Comparison of ENCODE assay signal across 1 cellular context in genomic region chr20:47751449-47751848, GRCh38.
TF ChIP-seq lines count a peak whose summit lies in the region.

No MANE protein-coding gene starts in this region.

TF ChIP-seq in HepG2, 621 proteins besides CTCF, POLR2A, EP300 and RAD21 (continued from another document):
- TF ChIP-seq ZNF329 (CRISPR knock-in tag; IDR thresholded peaks at IDR 0.05; ENCODE audit: low read depth) = peak; percentile 94
